ENCODE assay signal across 2 cellular contexts in the genomic region with DNA sequence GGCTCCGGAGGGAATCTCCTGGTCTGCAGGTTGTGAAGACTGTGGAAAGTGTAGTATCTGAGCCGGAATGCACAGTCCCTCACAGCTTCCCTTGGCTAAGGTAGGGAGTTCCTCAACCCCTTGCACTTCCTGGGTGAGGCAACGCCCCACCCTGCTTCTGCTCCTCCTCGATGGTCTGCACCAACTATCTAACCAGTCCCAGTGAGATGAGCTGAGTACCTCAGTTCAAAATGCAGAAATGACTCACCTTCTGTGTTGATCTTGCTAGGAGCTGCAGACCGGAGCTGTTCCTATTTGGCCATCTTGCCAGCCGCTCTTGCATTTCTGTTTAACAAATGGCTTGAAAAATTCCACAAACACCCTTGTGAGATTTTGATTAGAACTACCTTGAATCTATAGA.
TF ChIP-seq lines count a peak whose summit lies in the region.

No MANE protein-coding gene starts in this region.

TF ChIP-seq in K562, 482 proteins besides CTCF, POLR2A, EP300 and RAD21:
- TF ChIP-seq GMEB1 (CRISPR knock-in tag; IDR thresholded peaks at IDR 0.05) = no peak
- TF ChIP-seq IRF9 (tag; IDR thresholded peaks at IDR 0.05) = no peak
- no peak for TF ChIP-seq EGR1 (conservative IDR thresholded peaks at IDR 0.05)
- TF ChIP-seq KLF16 (IDR thresholded peaks at IDR 0.05) = no peak
- TF ChIP-seq POLR2B (IDR thresholded peaks at IDR 0.05; ENCODE audit: low read depth, partially characterized antibody) = no peak
- no peak for TF ChIP-seq ZKSCAN3 (CRISPR knock-in tag; IDR thresholded peaks at IDR 0.05)
- no peak for TF ChIP-seq KHSRP (IDR thresholded peaks at IDR 0.05)
- no peak for TF ChIP-seq CBFB (CRISPR knock-in tag; IDR thresholded peaks at IDR 0.05)
- TF ChIP-seq, protein P1, sequence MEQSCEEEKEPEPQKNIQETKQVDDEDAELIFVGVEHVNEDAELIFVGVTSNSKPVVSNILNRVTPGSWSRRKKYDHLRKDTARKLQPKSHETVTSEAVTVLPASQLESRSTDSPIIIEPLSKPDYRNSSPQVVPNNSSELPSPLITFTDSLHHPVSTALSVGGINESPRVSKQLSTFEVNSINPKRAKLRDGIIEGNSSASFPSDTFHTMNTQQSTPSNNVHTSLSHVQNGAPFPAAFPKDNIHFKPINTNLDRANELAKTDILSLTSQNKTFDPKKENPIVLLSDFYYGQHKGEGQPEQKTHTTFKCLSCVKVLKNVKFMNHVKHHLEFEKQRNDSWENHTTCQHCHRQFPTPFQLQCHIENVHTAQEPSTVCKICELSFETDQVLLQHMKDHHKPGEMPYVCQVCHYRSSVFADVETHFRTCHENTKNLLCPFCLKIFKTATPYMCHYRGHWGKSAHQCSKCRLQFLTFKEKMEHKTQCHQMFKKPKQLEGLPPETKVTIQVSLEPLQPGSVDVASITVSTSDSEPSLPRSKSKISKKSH (CRISPR knock-in tag; IDR thresholded peaks at IDR 0.05) = no peak
- no peak for TF ChIP-seq CEBPB (tag; IDR thresholded peaks at IDR 0.05)
- TF ChIP-seq SPI1 (IDR thresholded peaks at IDR 0.05; ENCODE audit: borderline replicate concordance, low read depth, low read length) = no peak
- TF ChIP-seq, protein P2, sequence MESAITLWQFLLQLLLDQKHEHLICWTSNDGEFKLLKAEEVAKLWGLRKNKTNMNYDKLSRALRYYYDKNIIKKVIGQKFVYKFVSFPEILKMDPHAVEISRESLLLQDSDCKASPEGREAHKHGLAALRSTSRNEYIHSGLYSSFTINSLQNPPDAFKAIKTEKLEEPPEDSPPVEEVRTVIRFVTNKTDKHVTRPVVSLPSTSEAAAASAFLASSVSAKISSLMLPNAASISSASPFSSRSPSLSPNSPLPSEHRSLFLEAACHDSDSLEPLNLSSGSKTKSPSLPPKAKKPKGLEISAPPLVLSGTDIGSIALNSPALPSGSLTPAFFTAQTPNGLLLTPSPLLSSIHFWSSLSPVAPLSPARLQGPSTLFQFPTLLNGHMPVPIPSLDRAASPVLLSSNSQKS (CRISPR knock-in tag; IDR thresholded peaks at IDR 0.05) = no peak
- no peak for TF ChIP-seq ZNF175 (CRISPR knock-in tag; IDR thresholded peaks at IDR 0.05; ENCODE audit: low read depth)
- no peak for TF ChIP-seq ZNF766 (CRISPR knock-in tag; conservative IDR thresholded peaks at IDR 0.05)
- TF ChIP-seq ZNF263 (CRISPR knock-in tag; IDR thresholded peaks at IDR 0.05; ENCODE audit: borderline replicate concordance) = no peak
- TF ChIP-seq DMBX1 (CRISPR knock-in tag; IDR thresholded peaks at IDR 0.05; ENCODE audit: borderline replicate concordance) = no peak
- TF ChIP-seq ZNF511 (CRISPR knock-in tag; IDR thresholded peaks at IDR 0.05) = no peak

TF ChIP-seq in SK-N-SH, 30 proteins besides CTCF, POLR2A, EP300 and RAD21:
- no peak for TF ChIP-seq FOSL2 (IDR thresholded peaks at IDR 0.05; ENCODE audit: borderline replicate concordance, low read depth)
TF ChIP-seq in SK-N-SH: peak in this region for 0.
